In the genomic region with DNA sequence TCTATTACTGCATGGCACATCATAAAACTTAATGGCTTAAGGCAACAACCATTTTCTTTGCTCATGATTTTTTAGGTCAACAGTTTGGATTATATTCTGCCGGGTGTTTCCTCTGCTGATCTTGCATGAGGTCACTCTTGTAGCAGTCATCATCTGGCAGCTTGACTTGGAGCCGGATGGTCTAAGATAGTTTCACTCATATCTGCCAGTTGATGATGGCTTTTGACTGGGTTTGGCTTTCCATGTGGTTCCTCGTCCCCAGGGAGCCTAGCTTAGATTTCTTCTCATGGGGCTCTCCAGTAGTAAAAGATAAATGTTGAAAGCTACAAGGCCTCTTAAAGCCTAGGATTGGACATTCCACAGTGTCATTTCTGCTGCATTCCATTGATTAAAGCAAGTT, we compare ENCODE assay signal across 8 cellular contexts. TPM values are rescaled to one million over a fixed set of nuclear protein-coding genes. Genes with fewer than 3 reads are reported as not detected.
DNase-seq lines count a peak whose midpoint lies in the region; ATAC-seq and TF ChIP-seq lines count a peak whose summit lies in the region.

No MANE protein-coding gene starts in this region.

- H3K4me1 ChIP-seq in Peyer's patch (peaks cover 0 to 31% (median 6%) of the 10 kb centered on the region in 4 donors), osteoblast (ENCODE audit: insufficient read depth, low read length) (peaks cover 24% of the 10 kb centered on the region)

- H3K27me3 Mint-ChIP-seq in effector memory CD8-positive, alpha-beta T cell: no peaks in the 10 kb centered on the region

- H3K27me3 ChIP-seq in Peyer's patch: no peaks in the 10 kb centered on the region
- no peaks in the 10 kb centered on the region for H3K27me3 ChIP-seq in osteoblast (ENCODE audit: insufficient read depth, low read length)

- peak overlapping the region; percentile 59 to 70 for H3K4me3 Mint-ChIP-seq in effector memory CD8-positive, alpha-beta T cell

- H3K4me3 ChIP-seq in Peyer's patch: no peak overlapping the region
- no peak overlapping the region for H3K4me3 ChIP-seq in osteoblast (ENCODE audit: insufficient read depth, low read length)

- DNase-seq in NCI-H2196 treated with DMSO at 0.1 percent for 48 hours (lab: John Stamatoyannopoulos, UW; ENCODE audit: unreplicated experiment) (peak; percentile 2), NCI-H2196 (lab: John Stamatoyannopoulos, UW; ENCODE audit: unreplicated experiment) (no peak), Peyer's patch (peak in 2 of 3 donors; percentile 41 to 63), osteoblast (ENCODE audit: insufficient read length, low spot score, missing footprints) (peak; percentile 87), occipital lobe (lab: John Stamatoyannopoulos, UW) (no peak)
- no peak for DNase-seq in effector memory CD8-positive, alpha-beta T cell

- ATAC-seq in HG02678 (IDR thresholded peaks at IDR 0.05; ENCODE audit: unreplicated experiment) (peak; percentile 75), HG03025 (IDR thresholded peaks at IDR 0.05; ENCODE audit: low FRiP score, unreplicated experiment) (no peak)
- peak; percentile 55 for ATAC-seq in effector memory CD8-positive, alpha-beta T cell (replicated peaks)

- H3K36me3 ChIP-seq in Peyer's patch (no peaks in the 10 kb centered on the region), osteoblast (ENCODE audit: insufficient read depth, low read length) (no peaks in the 10 kb centered on the region)

- H3K4me1 Mint-ChIP-seq in effector memory CD8-positive, alpha-beta T cell (ENCODE audit: low read depth in 2 of 2): peaks cover 35 to 69% of the 10 kb centered on the region in 2 donors

- H3K27ac Mint-ChIP-seq in effector memory CD8-positive, alpha-beta T cell: peak overlapping the region; percentile 77 to 78

- no peak for TF ChIP-seq POLR2A in Peyer's patch (IDR thresholded peaks at IDR 0.05)

- H3K9me3 ChIP-seq in Peyer's patch (no peaks in the 10 kb centered on the region), osteoblast (ENCODE audit: low read depth, low read length) (no peaks in the 10 kb centered on the region)

- peaks cover 66% of the 10 kb centered on the region for H3K79me2 ChIP-seq in osteoblast (ENCODE audit: insufficient read depth, low read length)

- no peak overlapping the region for H2AFZ ChIP-seq in osteoblast (ENCODE audit: low read length)

- TF ChIP-seq CTCF in Peyer's patch (IDR thresholded peaks at IDR 0.05) (no peak), osteoblast (IDR thresholded peaks at IDR 0.05; ENCODE audit: extremely low read depth, low read depth, low read length) (no peak)

- H3K9me3 Mint-ChIP-seq in effector memory CD8-positive, alpha-beta T cell: no peaks in the 10 kb centered on the region

- H3K27ac ChIP-seq in Peyer's patch (peak overlapping the region; percentile 60 to 65 (median 62)), osteoblast (ENCODE audit: low read depth, low read length) (peak overlapping the region; percentile 29)

- H3K4me2 ChIP-seq in osteoblast (ENCODE audit: insufficient read depth, low read length): peak overlapping the region; percentile 29

- H3K36me3 Mint-ChIP-seq in effector memory CD8-positive, alpha-beta T cell (ENCODE audit: insufficient read depth): no peaks in the 10 kb centered on the region

- no peaks in the 10 kb centered on the region for H4K20me1 ChIP-seq in osteoblast (ENCODE audit: insufficient read depth, low read length)

RNA-seq across cellular contexts. Expression of a gene that starts 27.4 kb away (rescaled TPM):
- total RNA-seq in Peyer's patch (10 to 100 TPM; 28.9 to 64.4 (median 38.5) TPM), osteoblast (44.9 and 53.6 TPM in 2 replicates), occipital lobe (70.7 TPM)

Comparison
In these comparisons a context has a peak if more than half of its experiments do, and no peak if none do; other contexts are left out.
1. DNase-seq: peak in NCI-H2196 treated with DMSO at 0.1 percent for 48 hours (single experiment), Peyer's patch (2 of 3) and osteoblast (single experiment); none in NCI-H2196 (single experiment), effector memory CD8-positive, alpha-beta T cell (0 of 3) and occipital lobe (single experiment).